In the genomic region with DNA sequence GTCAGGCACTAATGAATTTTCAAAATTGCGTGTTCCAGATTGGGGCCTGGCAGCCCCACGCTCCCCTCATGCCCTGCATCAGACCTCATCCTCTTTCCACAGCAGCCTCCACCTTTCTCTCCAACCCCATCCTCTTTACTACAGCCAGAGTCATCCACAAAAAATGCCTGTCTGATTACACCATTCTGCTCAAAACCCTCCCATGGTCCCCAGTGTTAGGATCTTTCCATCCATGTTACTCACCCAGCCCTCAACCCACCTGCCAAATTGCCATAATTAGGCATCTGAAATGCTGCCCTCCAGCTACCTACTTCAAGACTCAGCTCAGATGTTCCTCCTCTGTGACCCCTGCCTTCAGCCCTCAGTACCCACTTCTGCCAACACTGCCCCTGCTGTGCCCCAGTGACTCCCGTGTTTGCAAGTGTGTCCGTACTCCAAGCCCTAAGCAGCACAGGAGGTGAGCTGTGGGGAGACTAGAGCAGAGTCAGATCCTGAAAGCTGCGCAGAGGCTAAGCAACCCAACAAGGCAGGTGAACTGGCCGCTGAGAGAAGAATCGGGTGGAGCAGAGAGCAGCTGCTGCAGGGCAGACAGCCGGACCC, we compare ENCODE assay signal across 8 cellular contexts. TPM values are rescaled to one million over a fixed set of nuclear protein-coding genes. Genes with fewer than 3 reads are reported as not detected.
A peak's percentile ranks its signal among the peaks of the same experiment; 100 is the strongest.
DNase-seq lines count a peak whose midpoint lies in the region; ATAC-seq, FAIRE-seq and TF ChIP-seq lines count a peak whose summit lies in the region.

No MANE protein-coding gene starts in this region.

- 31 to 32% methylated on average over 8 of the region's 8 CpGs for WGBS in heart right ventricle, 2 donors
- 29% methylated on average over 8 of the region's 8 CpGs for WGBS in right cardiac atrium

- peak overlapping the region in 1 of 10 donors; percentile 9 for H3K27ac ChIP-seq in heart right ventricle
- no peak overlapping the region for H3K27ac ChIP-seq in right cardiac atrium (ENCODE audit: low read length)
- H3K27ac ChIP-seq in kidney (ENCODE audit: low read depth in 2 of 2, low read length in 2 of 2), result no peak overlapping the region

- DNase-seq in heart right ventricle (no peak), right cardiac atrium (no peak), amniotic epithelial cell (ENCODE audit: low read depth) (peak; percentile 40), kidney (no peak), NCI-H1694 treated with DMSO at 0.1 percent for 48 hours (lab: John Stamatoyannopoulos, UW) (no peak)
- no peak for DNase-seq in stimulated activated CD4-positive, alpha-beta T cell treated with anti-CD3 and anti-CD28 coated beads, Interleukin-15, amount 100 ng/mL, for 24 hours

- peaks cover 0 to 5% (median 0%) of the 10 kb centered on the region in 9 donors for H3K36me3 ChIP-seq in heart right ventricle
- H3K36me3 ChIP-seq in kidney (ENCODE audit: control insufficient read depth in 1 of 2, insufficient read depth in 2 of 2, low read length in 2 of 2), result no peaks in the 10 kb centered on the region

- H3K27me3 ChIP-seq in heart right ventricle (peaks cover 0 to 41% (median 26%) of the 10 kb centered on the region in 7 donors), right cardiac atrium (ENCODE audit: control insufficient read depth, insufficient read depth) (no peaks in the 10 kb centered on the region)

- TF ChIP-seq CTCF in heart right ventricle (IDR thresholded peaks at IDR 0.05), result no peak
- no peak for TF ChIP-seq CTCF in kidney (IDR thresholded peaks at IDR 0.05; ENCODE audit: borderline replicate concordance, extremely low read depth, insufficient read depth)

- no peak for ATAC-seq in heart right ventricle
- no peak for ATAC-seq in right cardiac atrium
- ATAC-seq in GM18868 (IDR thresholded peaks at IDR 0.05; ENCODE audit: unreplicated experiment), result no peak
- ATAC-seq in GM21423 (IDR thresholded peaks at IDR 0.05; ENCODE audit: unreplicated experiment), result no peak

- H3K4me1 ChIP-seq in heart right ventricle, result peaks cover 6 to 40% (median 17%) of the 10 kb centered on the region in 9 donors
- H3K4me1 ChIP-seq in right cardiac atrium (ENCODE audit: control insufficient read depth, insufficient read depth, low read length), result peaks cover 4% of the 10 kb centered on the region
- peaks cover 16 to 26% of the 10 kb centered on the region in 2 donors for H3K4me1 ChIP-seq in kidney (ENCODE audit: control insufficient read depth in 1 of 2, insufficient read depth in 1 of 2, low read depth in 1 of 2, low read length in 2 of 2)

- H3K9me3 ChIP-seq in heart right ventricle (no peaks in the 10 kb centered on the region), right cardiac atrium (ENCODE audit: control insufficient read depth, low read length) (no peaks in the 10 kb centered on the region), kidney (ENCODE audit: control insufficient read depth in 1 of 2, low read length in 2 of 2) (no peaks in the 10 kb centered on the region)

- peak overlapping the region in 1 of 2 donors; percentile 51 for H3K9ac ChIP-seq in kidney (ENCODE audit: low read length in 2 of 2)

- H3K4me3 ChIP-seq in heart right ventricle, result peak overlapping the region in 9 of 10 donors; percentile 22 to 44 (median 38)
- H3K4me3 ChIP-seq in right cardiac atrium (ENCODE audit: low read length), result no peak overlapping the region
- peak overlapping the region; percentile 20 to 54 for H3K4me3 ChIP-seq in kidney (ENCODE audit: low read length in 2 of 2)

- intact Hi-C loops in heart right ventricle (cut with DNase I) (loop anchor here in 8 of 10 donors (1.0 to 10.0 kb wide), 5 partner anchors 169 to 408 kb away; a partner anchor contains a TSS), right cardiac atrium (cut with DNase I) (loop anchor here in 1 of 4 donors (5.0 kb wide), 1 partner anchor 171 kb away; no protein-coding TSS in a partner anchor), kidney (cut with DNase I) (loop anchor here (5.0 kb wide), 1 partner anchor 166 kb away; no protein-coding TSS in a partner anchor)

- FAIRE-seq in kidney (lab: Jason Lieb, UNC), result no peak

RNA-seq across cellular contexts. Expression of a gene that starts 0.7 kb away (rescaled TPM):
- total RNA-seq in heart right ventricle (1 to 10 TPM in 1 of 10 donors, under 1 TPM in 3, not detected in 6; 0.62 to 1.5 (median 0.66) TPM), right cardiac atrium (1 to 10 TPM in 1 of 4 donors, under 1 TPM in 3; 0.40 to 1.3 (median 0.52) TPM), kidney (1.9 TPM)
- polyA plus RNA-seq in heart right ventricle (under 1 TPM; 0.44 to 0.59 TPM), right cardiac atrium (0.34 TPM), kidney (ENCODE audit: insufficient read depth, low read depth, low replicate concordance) (4.3 TPM)

RNA-seq across cellular contexts. Expression of a gene that starts 13.9 kb away (rescaled TPM):
- 10 to 100 TPM; 53.3 to 66.1 (median 56.8) TPM for total RNA-seq in heart right ventricle
- polyA plus RNA-seq in heart right ventricle, result 10 to 100 TPM; 25.2 to 74.5 TPM
- total RNA-seq in right cardiac atrium, result 10 to 100 TPM; 25.5 to 31.2 (median 29.2) TPM
- 18.6 TPM for polyA plus RNA-seq in right cardiac atrium
- total RNA-seq in kidney, result 33.8 TPM
- polyA plus RNA-seq in kidney (ENCODE audit: insufficient read depth, low read depth, low replicate concordance), result 56.1 TPM

RNA-seq across cellular contexts. Expression of a gene that starts 36.9 kb away (rescaled TPM):
- total RNA-seq in heart right ventricle (10 to 100 TPM; 10.7 to 22.0 (median 14.3) TPM), right cardiac atrium (10 to 100 TPM; 14.2 to 19.0 (median 15.4) TPM), kidney (24.0 TPM)
- polyA plus RNA-seq in heart right ventricle (10 to 100 TPM in 1 of 2 donors, 1 to 10 TPM in 1; 9.4 to 33.7 TPM), right cardiac atrium (10.7 TPM), kidney (ENCODE audit: insufficient read depth, low read depth, low replicate concordance) (15.9 TPM)

RNA-seq across cellular contexts. Expression of a gene that starts 41.9 kb away (rescaled TPM):
- total RNA-seq in heart right ventricle (100 to 1,000 TPM in 3 of 10 donors, 10 to 100 TPM in 7; 63.1 to 112 (median 72.9) TPM), right cardiac atrium (100 to 1,000 TPM in 2 of 4 donors, 10 to 100 TPM in 2; 76.9 to 118 (median 99.2) TPM), kidney (156 TPM)
- polyA plus RNA-seq in heart right ventricle (100 to 1,000 TPM in 1 of 2 donors, 10 to 100 TPM in 1; 73.4 to 227 TPM), right cardiac atrium (111 TPM), kidney (ENCODE audit: insufficient read depth, low read depth, low replicate concordance) (636 TPM)

RNA-seq across cellular contexts. Expression of a gene that starts 46.1 kb away (rescaled TPM):
- total RNA-seq in heart right ventricle (10 to 100 TPM; 31.1 to 47.0 (median 38.6) TPM), right cardiac atrium (10 to 100 TPM; 30.5 to 39.1 (median 34.5) TPM), kidney (25.1 TPM)
- polyA plus RNA-seq in heart right ventricle (10 to 100 TPM; 25.4 to 50.8 TPM), right cardiac atrium (29.3 TPM), kidney (ENCODE audit: insufficient read depth, low read depth, low replicate concordance) (32.5 TPM)
